ENCODE assay signal across 28 cellular contexts in genomic region chr6:799769-800168, GRCh38.
"Had no signal": no experiment of that assay in that cellular context is flagged by ENCODE, and none has a peak within 500 bp of the region (broad histone marks: within the 10 kb centered on the region; RNA-seq: fewer than 3 reads in every experiment).

No MANE protein-coding gene starts in this region.

- FAIRE-seq: colon, endometrium, endothelial cell of umbilical vein, frontal cortex had no signal

- H3K4me3 ChIP-seq: colonic mucosa, coronary artery, dorsolateral prefrontal cortex, esophagus muscularis mucosa, esophagus squamous epithelium, gastrocnemius medialis, gastroesophageal sphincter, heart left ventricle, heart right ventricle had no signal

- H3K9me3 ChIP-seq: colonic mucosa, esophagus muscularis mucosa, esophagus squamous epithelium, gastrocnemius medialis, gastroesophageal sphincter, heart left ventricle, heart right ventricle had no signal

- H3K27ac ChIP-seq: colonic mucosa, coronary artery, dorsolateral prefrontal cortex, epithelial cell of prostate, esophagus muscularis mucosa, esophagus squamous epithelium, foreskin keratinocyte, gastrocnemius medialis, gastroesophageal sphincter, heart left ventricle, heart right ventricle had no signal

- DNase-seq: colonic mucosa; cortex of kidney; dermis blood vessel endothelial cell; dorsolateral prefrontal cortex; effector CD4-positive, alpha-beta T cell; effector CD8-positive, alpha-beta T cell; effector memory CD4-positive, alpha-beta T cell; effector memory CD8-positive, alpha-beta T cell; endodermal cell; erythroblast; esophagus squamous epithelium; foreskin fibroblast; foreskin keratinocyte; foreskin melanocyte; gastrocnemius medialis; glutamatergic neuron; head of caudate nucleus; heart left ventricle; heart right ventricle had no signal

- ATAC-seq: effector memory CD8-positive, alpha-beta T cell; esophagus mucosa; foreskin keratinocyte; gastrocnemius medialis; gastroesophageal sphincter; heart left ventricle; heart right ventricle had no signal

- H3K4me1 ChIP-seq: colonic mucosa, esophagus squamous epithelium, foreskin keratinocyte, gastrocnemius medialis, heart left ventricle, heart right ventricle had no signal
